9 cellular contexts compared by ENCODE assay signal in genomic region chr11:69009441-69010211, GRCh38. TPM values are rescaled to one million over a fixed set of nuclear protein-coding genes. Genes with fewer than 3 reads are reported as not detected.
DNase-seq lines count a peak whose midpoint lies in the region; ATAC-seq, FAIRE-seq and TF ChIP-seq lines count a peak whose summit lies in the region.
"Had no signal": no experiment of that assay in that cellular context is flagged by ENCODE, and none has a peak within 500 bp of the region (broad histone marks: within the 10 kb centered on the region; RNA-seq: fewer than 3 reads in every experiment).

No MANE protein-coding gene starts in this region.

- H3K27me3 ChIP-seq in Panc1 (ENCODE audit: control insufficient read depth, insufficient read depth, low read length) (no peaks in the 10 kb centered on the region), right atrium auricular region (peaks cover 0 to 3% of the 10 kb centered on the region in 2 donors), rectal smooth muscle tissue (ENCODE audit: control insufficient read depth, insufficient read depth, low read length) (peaks cover 3% of the 10 kb centered on the region)
- H3K27me3 ChIP-seq in effector memory CD4-positive, alpha-beta T cell (replicated peaks; ENCODE audit: control insufficient read depth, insufficient read depth, low read length, poor library complexity, severe bottlenecking): peaks cover 28% of the 10 kb centered on the region

- in situ Hi-C loops in Panc1 (cut with HindIII; ENCODE audit: low pct_unique_long_range_greater_than_20kb, low sequenced_read_pairs): no loop called here

- TF ChIP-seq RAD21 in A549 (conservative IDR thresholded peaks at IDR 0.05 in 1 of 2, IDR thresholded peaks at IDR 0.05 in 1 of 2): no peak

- DNase-seq in A549 (ENCODE audit: low read depth in 1 of 2, low spot score in 1 of 2): peak in 1 of 2 experiments; percentile 31
- DNase-seq in Panc1 (ENCODE audit: low read depth, low spot score): no peak
- DNase-seq in right atrium auricular region (ENCODE audit: low spot score): no peak
- no peak for DNase-seq in effector memory CD4-positive, alpha-beta T cell
- no peak for DNase-seq in GOT3 (lab: John Stamatoyannopoulos, UW)
- no peak for DNase-seq in NCI-H2029 treated with DMSO at 0.1 percent for 48 hours (lab: John Stamatoyannopoulos, UW)

- H3K4me3 ChIP-seq in A549 (no peak overlapping the region), Panc1 (ENCODE audit: low read depth in 2 of 2, low read length in 2 of 2) (no peak overlapping the region), right atrium auricular region (no peak overlapping the region), rectal smooth muscle tissue (ENCODE audit: low read length) (peak overlapping the region; percentile 70)
- H3K4me3 ChIP-seq in effector memory CD4-positive, alpha-beta T cell (ENCODE audit: insufficient read depth, low read depth, low read length, poor library complexity, severe bottlenecking): no peak overlapping the region

- TF ChIP-seq EP300 in A549 (IDR thresholded peaks at IDR 0.05): no peak

- POLR2A ChIA-PET in A549 (lab: Yijun Ruan, JAX): interaction anchor here (0.6 kb wide), 1 partner anchor 18 kb away, joined by 5 read pairs; no protein-coding TSS in a partner anchor
- POLR2A ChIA-PET in Panc1 (lab: Charles Lee): no interaction called here

- H3K4me1 ChIP-seq in A549: peaks cover 39% of the 10 kb centered on the region
- peaks cover 43% of the 10 kb centered on the region for H3K4me1 ChIP-seq in Panc1 (ENCODE audit: control insufficient read depth, insufficient read depth, low read length)
- peaks cover 0 to 57% of the 10 kb centered on the region in 2 donors for H3K4me1 ChIP-seq in right atrium auricular region
- H3K4me1 ChIP-seq in rectal smooth muscle tissue (ENCODE audit: control insufficient read depth, insufficient read depth, low read length): peaks cover 60% of the 10 kb centered on the region
- H3K4me1 ChIP-seq in effector memory CD4-positive, alpha-beta T cell (ENCODE audit: control insufficient read depth, insufficient read depth, low read length, poor library complexity, severe bottlenecking): peaks cover 18% of the 10 kb centered on the region

- TF ChIP-seq CTCF in A549 (IDR thresholded peaks at IDR 0.05) (no peak), Panc1 (IDR thresholded peaks at IDR 0.05) (no peak), right atrium auricular region (IDR thresholded peaks at IDR 0.05) (no peak)

- H3K4me2 ChIP-seq in A549: peak overlapping the region; percentile 69

- 88% methylated on average over 12 of the region's 16 CpGs for WGBS in A549 (ENCODE audit: missing lambda C conversion rate)

- peak overlapping the region; percentile 69 to 89 for H3K27ac ChIP-seq in A549
- peak overlapping the region; percentile 34; the same call in 1 of the 2 replicates for H3K27ac ChIP-seq in Panc1 (ENCODE audit: low read length)
- peak overlapping the region; percentile 82 to 90 for H3K27ac ChIP-seq in right atrium auricular region
- H3K27ac ChIP-seq in rectal smooth muscle tissue (ENCODE audit: low read depth, low read length): peak overlapping the region; percentile 99
- no peak overlapping the region for H3K27ac ChIP-seq in effector memory CD4-positive, alpha-beta T cell (ENCODE audit: insufficient read depth, low read length, poor library complexity, severe bottlenecking)

- no peak overlapping the region for H3K9ac ChIP-seq in rectal smooth muscle tissue (ENCODE audit: low read length)

- CTCF ChIA-PET in A549 (lab: Yijun Ruan, JAX) (interaction anchor here (1.6 to 3.1 kb wide), 2 partner anchors 9 to 35 kb away, joined by 6 to 16 read pairs; no protein-coding TSS in a partner anchor), Panc1 (lab: Charles Lee) (no interaction called here)

- intact Hi-C loops in Panc1 (cut with micrococcal nuclease; ENCODE audit: unreplicated experiment): no loop called here

- no peak for TF ChIP-seq POLR2A in A549 (IDR thresholded peaks at IDR 0.05; ENCODE audit: low read length)

- BruUV-seq in Panc1 (replicated peaks; lab: Mats Ljungman, UMichigan): no TSS peak

- ATAC-seq in A549 (peak; percentile 3 to 11; a peak in 3 of 6 replicates), Panc1 (no peak), HG02970 (IDR thresholded peaks at IDR 0.05; ENCODE audit: low FRiP score, unreplicated experiment) (no peak)

- H3K36me3 ChIP-seq in Panc1 (ENCODE audit: control insufficient read depth, insufficient read depth, low read length) (no peaks in the 10 kb centered on the region), right atrium auricular region (peaks cover 10% of the 10 kb centered on the region), rectal smooth muscle tissue (ENCODE audit: control insufficient read depth, insufficient read depth, low read length) (peaks cover 14% of the 10 kb centered on the region)
- H3K36me3 ChIP-seq in effector memory CD4-positive, alpha-beta T cell (ENCODE audit: control insufficient read depth, insufficient read depth, low read length): no peaks in the 10 kb centered on the region

- no peak for FAIRE-seq in A549 (lab: Jason Lieb, UNC)

- no peaks in the 10 kb centered on the region for H3K9me3 ChIP-seq in A549
- H3K9me3 ChIP-seq in Panc1 (ENCODE audit: control insufficient read depth, insufficient read depth, low read depth, low read length): no peaks in the 10 kb centered on the region
- H3K9me3 ChIP-seq in right atrium auricular region: no peaks in the 10 kb centered on the region
- H3K9me3 ChIP-seq in effector memory CD4-positive, alpha-beta T cell (ENCODE audit: control insufficient read depth, low read length): no peaks in the 10 kb centered on the region

TF ChIP-seq in A549, 52 proteins besides CTCF, POLR2A, EP300 and RAD21 (continues in another document):
- TF ChIP-seq PBX3 (IDR thresholded peaks at IDR 0.05) (no peak), JUN (IDR thresholded peaks at IDR 0.05) (no peak), HOXB13 (CRISPR knock-in tag; IDR thresholded peaks at IDR 0.05; ENCODE audit: low read depth) (no peak), HES2 (IDR thresholded peaks at IDR 0.05) (no peak), ZNF302 (CRISPR knock-in tag; IDR thresholded peaks at IDR 0.05) (no peak), MAX (IDR thresholded peaks at IDR 0.05) (no peak), BHLHE40 (IDR thresholded peaks at IDR 0.05; ENCODE audit: low read depth, low read length) (no peak)

RNA-seq across cellular contexts. Expression of gene MRGPRF, which starts 3.4 kb away (rescaled TPM):
- polyA plus RNA-seq in A549 (2011; rRNA removed) (not detected in 2 replicates), A549 (2017; fragmentation: RNase III; extraction: RNeasy Plus Mini Kit Qiagen cat#74134 plus additional on column Dnase treatment) (0.04 to 0.08 TPM in 2 of 3 replicates, not detected in the other)
- polyA plus RNA-seq in A549 (2012; cell fraction: cytosol; rRNA removed): 0.04 and 0.10 TPM in 2 replicates
- polyA plus RNA-seq in A549 (2012; cell fraction: nucleus; rRNA removed): 0.05 and 0.08 TPM in 2 replicates
- not detected in 2 replicates for polyA minus RNA-seq in A549 (2011; rRNA and poly(A)+ RNA removed)
- total RNA-seq in Panc1 (2021; ENCODE audit: unreplicated experiment) (0.36 TPM), right atrium auricular region (10 to 100 TPM; 10.8 to 17.6 TPM)
- polyA plus RNA-seq in Panc1 (2012; ENCODE audit: insufficient read length): 0.35 TPM
- total RNA-seq: myocyte had no signal

RNA-seq across cellular contexts. Expression of gene MRGPRD, which starts 28.8 kb away (rescaled TPM):
- polyA plus RNA-seq in A549 (2011; rRNA removed) (not detected in 2 replicates), A549 (2017; fragmentation: RNase III; extraction: RNeasy Plus Mini Kit Qiagen cat#74134 plus additional on column Dnase treatment) (not detected in 3 replicates)
- not detected in 2 replicates for polyA plus RNA-seq in A549 (2012; cell fraction: cytosol; rRNA removed)
- polyA plus RNA-seq in A549 (2012; cell fraction: nucleus; rRNA removed): not detected in 2 replicates
- not detected in 2 replicates for polyA minus RNA-seq in A549 (2011; rRNA and poly(A)+ RNA removed)
- total RNA-seq in Panc1 (2021; ENCODE audit: unreplicated experiment) (not detected), right atrium auricular region (not detected)
- not detected for polyA plus RNA-seq in Panc1 (2012; ENCODE audit: insufficient read length)
- total RNA-seq: myocyte had no signal

RNA-seq across cellular contexts. Expression of gene TPCN2, which starts 39.1 kb away (rescaled TPM):
- polyA plus RNA-seq in A549 (2011; rRNA removed) (8.1 and 8.9 TPM in 2 replicates), A549 (2017; fragmentation: RNase III; extraction: RNeasy Plus Mini Kit Qiagen cat#74134 plus additional on column Dnase treatment) (8.8 to 9.1 TPM (median 9.0 TPM) in 3 replicates)
- 9.4 and 11.6 TPM in 2 replicates for polyA plus RNA-seq in A549 (2012; cell fraction: cytosol; rRNA removed)
- 34.4 and 38.1 TPM in 2 replicates for polyA plus RNA-seq in A549 (2012; cell fraction: nucleus; rRNA removed)
- polyA minus RNA-seq in A549 (2011; rRNA and poly(A)+ RNA removed): 10.1 and 13.1 TPM in 2 replicates
- total RNA-seq in Panc1 (2021; ENCODE audit: unreplicated experiment) (20.6 TPM), right atrium auricular region (1 to 10 TPM; 4.2 to 5.3 TPM)
- polyA plus RNA-seq in Panc1 (2012; ENCODE audit: insufficient read length): 18.9 TPM

Comparison
In these comparisons a context has a peak if more than half of its experiments do, and no peak if none do; other contexts are left out.
1. ATAC-seq: peak in A549 (2 of 2); none in Panc1 (single experiment) and HG02970 (single experiment).